ENCODE assay signal across 15 cellular contexts in the genomic region with DNA sequence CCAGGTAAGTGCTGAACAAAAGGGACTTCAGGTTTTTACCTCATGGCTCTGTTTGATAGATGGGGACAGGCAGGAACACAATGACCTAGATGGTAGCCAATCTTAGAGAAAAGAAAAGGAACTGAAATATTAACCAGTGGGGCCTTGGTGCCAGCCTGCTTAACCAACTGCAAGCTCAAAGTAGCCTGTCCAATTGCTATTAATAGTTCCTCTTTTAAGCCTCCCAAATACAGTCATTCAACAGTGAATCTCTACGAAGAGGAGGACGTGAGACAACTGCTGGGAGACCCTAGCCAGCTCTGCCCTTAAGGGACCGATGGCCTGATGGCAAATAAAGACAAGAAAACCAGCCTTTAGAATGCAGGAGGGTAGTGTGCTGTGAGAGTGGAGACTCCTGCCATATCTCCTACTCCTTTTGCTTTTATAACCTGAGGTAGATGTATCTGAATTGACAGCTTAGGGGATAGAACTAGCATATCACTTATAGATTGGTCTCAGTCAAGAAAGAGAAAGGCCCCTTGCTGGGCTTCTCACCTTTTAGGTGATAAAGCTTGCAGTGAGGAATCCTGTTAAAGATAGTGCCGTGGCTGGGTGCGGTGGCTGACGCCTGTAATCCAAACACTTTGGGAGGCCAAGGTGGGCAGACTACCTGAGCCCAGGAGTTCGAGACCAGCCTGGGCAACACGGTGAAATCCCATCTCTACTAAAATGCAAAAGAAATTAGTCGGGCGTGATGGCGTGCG. TPM values are rescaled to one million over a fixed set of nuclear protein-coding genes. Genes with fewer than 3 reads are reported as not detected.
DNase-seq lines count a peak whose midpoint lies in the region; ATAC-seq and TF ChIP-seq lines count a peak whose summit lies in the region.
"Had no signal": no experiment of that assay in that cellular context is flagged by ENCODE, and none has a peak within 500 bp of the region (broad histone marks: within the 10 kb centered on the region; RNA-seq: fewer than 3 reads in every experiment).

No MANE protein-coding gene starts in this region.

- no peak overlapping the region for H3K4me3 Mint-ChIP-seq in T-helper 17 cell

- no peaks in the 10 kb centered on the region for H3K27me3 Mint-ChIP-seq in T-helper 17 cell

- DNase-seq in AML-193 (lab: John Stamatoyannopoulos, UW), result peak; percentile 45 to 55
- no peak for DNase-seq in T-helper 17 cell
- DNase-seq in midbrain (lab: John Stamatoyannopoulos, UW), result peak; percentile 32
- no peak for DNase-seq in RWPE1 (ENCODE audit: low spot score)
- no peak for DNase-seq in H4 (ENCODE audit: low spot score)
- DNase-seq: activated effector memory CD4-positive, alpha-beta T cell treated with anti-CD3 and anti-CD28 coated beads, Interleukin-2, amount 50 U/mL, for 16 hours; colonic mucosa; NCI-H226; testis; WERI-Rb-1 had no signal

- peak; percentile 68 for ATAC-seq in GM18907 (IDR thresholded peaks at IDR 0.05; ENCODE audit: unreplicated experiment)
- no peak for ATAC-seq in T-helper 17 cell
- ATAC-seq in GM21723 (IDR thresholded peaks at IDR 0.05; ENCODE audit: unreplicated experiment), result no peak
- ATAC-seq in GM19397 (IDR thresholded peaks at IDR 0.05; ENCODE audit: unreplicated experiment), result no peak
- ATAC-seq: K562 had no signal

- no peak overlapping the region for H3K27ac ChIP-seq in RWPE1
- H3K27ac ChIP-seq: colonic mucosa, testis, WERI-Rb-1 had no signal

- H3K9me3 ChIP-seq in T-helper 17 cell (ENCODE audit: control insufficient read depth, low read length, poor library complexity, severe bottlenecking), result no peaks in the 10 kb centered on the region
- H3K9me3 ChIP-seq: colonic mucosa, testis had no signal

- TF ChIP-seq CTCF in RWPE1 (conservative IDR thresholded peaks at IDR 0.05; ENCODE audit: low read depth), result no peak

- CTCF ChIA-PET in RWPE1 (lab: Yijun Ruan, JAX), result interaction anchor here (1.0 kb wide), 1 partner anchor 147 kb away, joined by 3 read pairs; no protein-coding TSS in a partner anchor

- H3K36me3 Mint-ChIP-seq in T-helper 17 cell (ENCODE audit: low read depth), result no peaks in the 10 kb centered on the region

- POLR2A ChIA-PET in RWPE1 (lab: Yijun Ruan, JAX; ENCODE audit: low non-redundant PET), result no interaction called here

- peak overlapping the region; percentile 14 for H3K27ac Mint-ChIP-seq in T-helper 17 cell

- peaks cover 34% of the 10 kb centered on the region for H3K4me1 Mint-ChIP-seq in T-helper 17 cell

RNA-seq across cellular contexts. Expression of a gene that starts 28.3 kb away (rescaled TPM):
- 10 to 100 TPM; 17.2 to 22.4 TPM for total RNA-seq in T-helper 17 cell
- total RNA-seq in H4 (2014; rRNA removed; shearing (Covaris generic)), result 1.3 and 5.9 TPM in 2 replicates

RNA-seq across cellular contexts. Expression of a gene that starts 28.7 kb away (rescaled TPM):
- 1 to 10 TPM; 6.4 to 9.8 TPM for total RNA-seq in T-helper 17 cell
- total RNA-seq in H4 (2014; rRNA removed; shearing (Covaris generic)), result 1.2 and 2.7 TPM in 2 replicates
- total RNA-seq: epithelial cell of proximal tubule had no signal

Comparison
In these comparisons a context has a peak if more than half of its experiments do, and no peak if none do; other contexts are left out.
1. DNase-seq: peak in AML-193 (2 of 2) and midbrain (single experiment); none in T-helper 17 cell (0 of 3), RWPE1 (single experiment) and H4 (single experiment).